11 cellular contexts compared by ENCODE assay signal in genomic region chr12:47801904-47802246, GRCh38. TPM values are rescaled to one million over a fixed set of nuclear protein-coding genes. Genes with fewer than 3 reads are reported as not detected.
DNase-seq lines count a peak whose midpoint lies in the region; ATAC-seq and TF ChIP-seq lines count a peak whose summit lies in the region.
"Had no signal": no experiment of that assay in that cellular context is flagged by ENCODE, and none has a peak within 500 bp of the region (broad histone marks: within the 10 kb centered on the region; RNA-seq: fewer than 3 reads in every experiment).

No MANE protein-coding gene starts in this region.

- ATAC-seq in GM21381 (IDR thresholded peaks at IDR 0.05; ENCODE audit: unreplicated experiment): no peak
- ATAC-seq in HG02885 (IDR thresholded peaks at IDR 0.05; ENCODE audit: poor library complexity, unreplicated experiment): no peak
- no peak for ATAC-seq in HG03521 (IDR thresholded peaks at IDR 0.05; ENCODE audit: unreplicated experiment)

- CTCF ChIA-PET in activated CD4-positive, alpha-beta T cell treated with anti-CD3 and anti-CD28 coated beads, Interleukin-2, amount 10 ng/mL, durations not matched to agents 7 days and 5 days (lab: Charles Lee): interaction anchor here (0.6 to 5.1 kb wide), 20 partner anchors 9 to 501 kb away, joined by 3 to 26 read pairs (median 4); no protein-coding TSS in a partner anchor

- POLR2A ChIA-PET in activated CD4-positive, alpha-beta T cell treated with anti-CD3 and anti-CD28 coated beads, Interleukin-2, amount 10 ng/mL, durations not matched to agents 7 days and 5 days (lab: Charles Lee): interaction anchor here (0.6 kb wide), 1 partner anchor 1553 kb away, joined by 3 read pairs; no protein-coding TSS in a partner anchor

- peak overlapping the region; percentile 93 for H3K27ac Mint-ChIP-seq in activated CD4-positive, alpha-beta T cell treated with anti-CD3 and anti-CD28 coated beads, Interleukin-2, amount 10 ng/mL, durations not matched to agents 7 days and 5 days
- H3K27ac Mint-ChIP-seq in activated naive CD8-positive, alpha-beta T cell treated with anti-CD3 and anti-CD28 coated beads for 36 hours: peak overlapping the region; percentile 94

- H3K9me3 ChIP-seq in mesodermal cell (ENCODE audit: control insufficient read depth, low read length) (no peaks in the 10 kb centered on the region), suprapubic skin (no peaks in the 10 kb centered on the region)
- H3K9me3 ChIP-seq: SJCRH30 had no signal

- H3K36me3 Mint-ChIP-seq in activated CD4-positive, alpha-beta T cell treated with anti-CD3 and anti-CD28 coated beads, Interleukin-2, amount 10 ng/mL, durations not matched to agents 7 days and 5 days (ENCODE audit: low read depth): peaks cover 58% of the 10 kb centered on the region
- peaks cover 57% of the 10 kb centered on the region for H3K36me3 Mint-ChIP-seq in activated naive CD8-positive, alpha-beta T cell treated with anti-CD3 and anti-CD28 coated beads for 36 hours

- 85 to 89% methylated on average over 5 to 8 of the region's 9 CpGs for WGBS in mesodermal cell (ENCODE audit: insufficient coverage in 2 of 2), 2 experiments
- WGBS in suprapubic skin: 49% methylated on average over 9 of the region's 9 CpGs

- H3K27ac ChIP-seq in mesodermal cell (ENCODE audit: low read depth, low read length, severe bottlenecking) (peak overlapping the region; percentile 29), suprapubic skin (peak overlapping the region; percentile 51)
- H3K27ac ChIP-seq: SJCRH30 had no signal

- H3K9me3 Mint-ChIP-seq in activated CD4-positive, alpha-beta T cell treated with anti-CD3 and anti-CD28 coated beads, Interleukin-2, amount 10 ng/mL, durations not matched to agents 7 days and 5 days: no peaks in the 10 kb centered on the region
- no peaks in the 10 kb centered on the region for H3K9me3 Mint-ChIP-seq in activated naive CD8-positive, alpha-beta T cell treated with anti-CD3 and anti-CD28 coated beads for 36 hours

- no peak for TF ChIP-seq POLR2A in suprapubic skin (IDR thresholded peaks at IDR 0.05)

- H3K27me3 Mint-ChIP-seq in activated CD4-positive, alpha-beta T cell treated with anti-CD3 and anti-CD28 coated beads, Interleukin-2, amount 10 ng/mL, durations not matched to agents 7 days and 5 days: no peaks in the 10 kb centered on the region
- no peaks in the 10 kb centered on the region for H3K27me3 Mint-ChIP-seq in activated naive CD8-positive, alpha-beta T cell treated with anti-CD3 and anti-CD28 coated beads for 36 hours

- H3K4me1 Mint-ChIP-seq in activated CD4-positive, alpha-beta T cell treated with anti-CD3 and anti-CD28 coated beads, Interleukin-2, amount 10 ng/mL, durations not matched to agents 7 days and 5 days: peaks cover 85% of the 10 kb centered on the region
- H3K4me1 Mint-ChIP-seq in activated naive CD8-positive, alpha-beta T cell treated with anti-CD3 and anti-CD28 coated beads for 36 hours: peaks cover 79% of the 10 kb centered on the region

- peaks cover 89% of the 10 kb centered on the region for H3K36me3 ChIP-seq in mesodermal cell (ENCODE audit: control insufficient read depth, insufficient read depth, low read length)
- peaks cover 33% of the 10 kb centered on the region for H3K36me3 ChIP-seq in suprapubic skin

- no peak for DNase-seq in activated CD4-positive, alpha-beta T cell treated with anti-CD3 and anti-CD28 coated beads, Interleukin-2, amount 10 ng/mL, durations not matched to agents 7 days and 5 days
- no peak for DNase-seq in activated CD4-positive, alpha-beta T cell treated with anti-CD3 and anti-CD28 coated beads for 48 hours
- no peak for DNase-seq in activated naive CD8-positive, alpha-beta T cell treated with anti-CD3 and anti-CD28 coated beads for 36 hours
- DNase-seq in suprapubic skin (ENCODE audit: low spot score in 2 of 2): no peak
- DNase-seq: activated CD8-positive, alpha-beta memory T cell treated with anti-CD3 and anti-CD28 coated beads, Interleukin-2, amount 50 U/mL, for 4 hours; NCI-H446; SJCRH30 had no signal

- H3K4me3 Mint-ChIP-seq in activated CD4-positive, alpha-beta T cell treated with anti-CD3 and anti-CD28 coated beads, Interleukin-2, amount 10 ng/mL, durations not matched to agents 7 days and 5 days: no peak overlapping the region
- peak overlapping the region; percentile 32 for H3K4me3 Mint-ChIP-seq in activated naive CD8-positive, alpha-beta T cell treated with anti-CD3 and anti-CD28 coated beads for 36 hours

- TF ChIP-seq CTCF in suprapubic skin (IDR thresholded peaks at IDR 0.05): no peak

- no peak for TF ChIP-seq EP300 in suprapubic skin (IDR thresholded peaks at IDR 0.05)

- peaks cover 44% of the 10 kb centered on the region for H3K4me1 ChIP-seq in mesodermal cell (ENCODE audit: control insufficient read depth, insufficient read depth, low read length, poor library complexity, severe bottlenecking)
- H3K4me1 ChIP-seq in suprapubic skin: peaks cover 78% of the 10 kb centered on the region
- H3K4me1 ChIP-seq: SJCRH30 had no signal

- no peaks in the 10 kb centered on the region for H3K27me3 ChIP-seq in suprapubic skin
- H3K27me3 ChIP-seq: SJCRH30 had no signal

- H3K4me3 ChIP-seq in mesodermal cell (ENCODE audit: extremely low read depth, insufficient read depth, low read length, poor library complexity, severe bottlenecking): no peak overlapping the region
- H3K4me3 ChIP-seq in suprapubic skin: no peak overlapping the region
- H3K4me3 ChIP-seq: SJCRH30 had no signal

RNA-seq across cellular contexts. Expression of gene HDAC7, which starts 17.8 kb away (rescaled TPM):
- total RNA-seq in activated CD4-positive, alpha-beta T cell treated with anti-CD3 and anti-CD28 coated beads, Interleukin-2, amount 10 ng/mL, durations not matched to agents 7 days and 5 days: 100 to 1,000 TPM; 218 to 232 TPM
- 100 to 1,000 TPM; 233 to 246 TPM for total RNA-seq in activated naive CD8-positive, alpha-beta T cell treated with anti-CD3 and anti-CD28 coated beads for 36 hours
- polyA plus RNA-seq in mesodermal cell (2013, experiment 1 of 2): 118 TPM
- polyA plus RNA-seq in mesodermal cell (2013, experiment 2 of 2): 98.0 TPM
- 100 to 1,000 TPM in 1 of 4 donors, 10 to 100 TPM in 3; 47.9 to 152 (median 76.2) TPM for total RNA-seq in suprapubic skin

RNA-seq across cellular contexts. Expression of gene SLC48A1, which starts 28.8 kb away (rescaled TPM):
- 1 to 10 TPM; 7.9 to 9.1 TPM for total RNA-seq in activated CD4-positive, alpha-beta T cell treated with anti-CD3 and anti-CD28 coated beads, Interleukin-2, amount 10 ng/mL, durations not matched to agents 7 days and 5 days
- 1 to 10 TPM; 5.4 to 6.0 TPM for total RNA-seq in activated naive CD8-positive, alpha-beta T cell treated with anti-CD3 and anti-CD28 coated beads for 36 hours
- 13.9 TPM for polyA plus RNA-seq in mesodermal cell (2013, experiment 1 of 2)
- polyA plus RNA-seq in mesodermal cell (2013, experiment 2 of 2): 14.5 TPM
- 10 to 100 TPM; 38.2 to 53.6 (median 44.7) TPM for total RNA-seq in suprapubic skin

RNA-seq across cellular contexts. Expression of gene RAPGEF3, which starts 43.2 kb away (rescaled TPM):
- total RNA-seq in activated CD4-positive, alpha-beta T cell treated with anti-CD3 and anti-CD28 coated beads, Interleukin-2, amount 10 ng/mL, durations not matched to agents 7 days and 5 days: under 1 TPM in 1 of 2 experiments, not detected in 1; 0.15 TPM
- total RNA-seq in activated naive CD8-positive, alpha-beta T cell treated with anti-CD3 and anti-CD28 coated beads for 36 hours: under 1 TPM; 0.27 to 0.54 TPM
- polyA plus RNA-seq in mesodermal cell (2013, experiment 1 of 2): 17.1 TPM
- polyA plus RNA-seq in mesodermal cell (2013, experiment 2 of 2): 11.3 TPM
- total RNA-seq in suprapubic skin: 10 to 100 TPM in 3 of 4 donors, 1 to 10 TPM in 1; 9.3 to 48.9 (median 20.0) TPM

Comparison
In these comparisons a context has a peak if more than half of its experiments do, and no peak if none do; other contexts are left out.
1. RNA of gene RAPGEF3, which starts 43.2 kb away (total RNA-seq): 9.3 to 48.9 TPM in suprapubic skin; 0.27 to 0.54 TPM in activated naive CD8-positive, alpha-beta T cell treated with anti-CD3 and anti-CD28 coated beads for 36 hours and 0.15 TPM in activated CD4-positive, alpha-beta T cell treated with anti-CD3 and anti-CD28 coated beads, Interleukin-2, amount 10 ng/mL, durations not matched to agents 7 days and 5 days; every median in the first group is over 4 times any median in the second.